Comparison of ENCODE assay signal across 8 cellular contexts in genomic region chr20:59032023-59032712, GRCh38. TPM values are rescaled to one million over a fixed set of nuclear protein-coding genes. Genes with fewer than 3 reads are reported as not detected.
A peak's percentile ranks its signal among the peaks of the same experiment; 100 is the strongest.
DNase-seq lines count a peak whose midpoint lies in the region; ATAC-seq and TF ChIP-seq lines count a peak whose summit lies in the region.

Gene ATP5F1E (minus strand): TSS chr20:59032335. CDS start chr20:59032251, 84 bp downstream.

- TF ChIP-seq CTCF in GM13977 (IDR thresholded peaks at IDR 0.05; ENCODE audit: extremely low read depth, insufficient read depth, missing control alignments) (no peak), heart right ventricle (IDR thresholded peaks at IDR 0.05) (no peak), progenitor cell of endocrine pancreas (IDR thresholded peaks at IDR 0.05; ENCODE audit: unreplicated experiment) (no peak), upper lobe of right lung (IDR thresholded peaks at IDR 0.05) (no peak)

- DNase-seq in GM13977 (ENCODE audit: low spot score) (peak; percentile 97), NCI-H1694 (lab: John Stamatoyannopoulos, UW) (peak; percentile 86), amniotic epithelial cell (ENCODE audit: low read depth) (peak; percentile 88), heart right ventricle (peak; percentile 95 to 97), progenitor cell of endocrine pancreas (ENCODE audit: low spot score, unreplicated experiment) (peak; percentile 93), upper lobe of right lung (peak; percentile 98)

- H3K4me3 Mint-ChIP-seq in progenitor cell of endocrine pancreas (ENCODE audit: low read depth) = peak within 1 kb of the TSS; percentile 93

- no peaks in the 10 kb centered on the region for H3K9me3 Mint-ChIP-seq in progenitor cell of endocrine pancreas (ENCODE audit: low read depth)

- H3K4me1 ChIP-seq in heart right ventricle = peaks cover 17 to 56% (median 47%) of the 10 kb centered on the region in 9 donors
- peaks cover 38% of the 10 kb centered on the region for H3K4me1 ChIP-seq in upper lobe of right lung

- H3K27ac ChIP-seq in heart right ventricle (peak within 1 kb of the TSS; percentile 83 to 96 (median 94)), upper lobe of right lung (peak within 1 kb of the TSS; percentile 91)

- H3K36me3 ChIP-seq in heart right ventricle = peaks cover 0 to 77% (median 42%) of the 10 kb centered on the region in 9 donors
- peaks cover 73% of the 10 kb centered on the region for H3K36me3 ChIP-seq in upper lobe of right lung

- in situ Hi-C loops in GM13977 (cut with MboI; ENCODE audit: low pct_unique_long_range_greater_than_20kb, low sequenced_read_pairs, unreplicated experiment) = no loop called here

- H3K27me3 Mint-ChIP-seq in progenitor cell of endocrine pancreas = no peaks in the 10 kb centered on the region

- no peaks in the 10 kb centered on the region for H3K27me3 ChIP-seq in heart right ventricle
- H3K27me3 ChIP-seq in upper lobe of right lung = no peaks in the 10 kb centered on the region

- H3K4me3 ChIP-seq in heart right ventricle (peak within 1 kb of the TSS; percentile 55 to 96 (median 82)), upper lobe of right lung (peak within 1 kb of the TSS; percentile 91)

- intact Hi-C loops in T-helper 1 cell treated with Interleukin-12 subunit alpha and Interleukin-12 subunit beta and Interleukin-4 antibody, amounts not matched to agents 30 ng/mL and 1 ng/mL, for 36 hours (cut with micrococcal nuclease) = loop anchor here (1.0 to 5.0 kb wide), 13 partner anchors 10 to 795 kb away; partner anchors contain the start of genes CTSZ, NELFCD, PRELID3B and VAPB
- intact Hi-C loops in heart right ventricle (cut with DNase I) = loop anchor here in 8 of 10 donors (2.0 to 10.0 kb wide), 9 partner anchors 45 to 647 kb away; partner anchors contain the start of genes NELFCD (in 2 of the 8), STX16 (in 1 of the 8) and VAPB (in 1 of the 8)
- intact Hi-C loops in upper lobe of right lung (cut with DNase I) = no loop called here

- ATAC-seq in HG02870 (IDR thresholded peaks at IDR 0.05; ENCODE audit: unreplicated experiment) (peak; percentile 89), heart right ventricle (peak; percentile 99 to 100 (median 100)), upper lobe of right lung (peak; percentile 100)

- peaks cover 16% of the 10 kb centered on the region for H3K36me3 Mint-ChIP-seq in progenitor cell of endocrine pancreas (ENCODE audit: insufficient read depth)

- peaks cover 24% of the 10 kb centered on the region for H3K4me1 Mint-ChIP-seq in progenitor cell of endocrine pancreas (ENCODE audit: low read depth)

- H3K9me3 ChIP-seq in heart right ventricle (no peaks in the 10 kb centered on the region), upper lobe of right lung (no peaks in the 10 kb centered on the region)

- WGBS in heart right ventricle, 2 donors = 1% methylated on average over 85 to 86 of the region's 86 CpGs

- H3K27ac Mint-ChIP-seq in progenitor cell of endocrine pancreas = peak within 1 kb of the TSS; percentile 95

RNA-seq across cellular contexts. Expression of gene ATP5F1E, which starts in this region (rescaled TPM):
- 77.5 and 87.7 TPM in 2 replicates for total RNA-seq in T-helper 1 cell treated with Interleukin-12 subunit alpha and Interleukin-12 subunit beta and Interleukin-4 antibody, amounts not matched to agents 30 ng/mL and 1 ng/mL, for 36 hours
- total RNA-seq in heart right ventricle (100 to 1,000 TPM; 105 to 155 (median 121) TPM), progenitor cell of endocrine pancreas (55.9 and 69.7 TPM in 2 replicates), upper lobe of right lung (59.7 TPM)
- 10 to 100 TPM; 84.7 to 96.7 TPM for polyA plus RNA-seq in heart right ventricle

Comparison
In these comparisons a context has a peak if more than half of its experiments do, and no peak if none do; other contexts are left out.
1. Peak in every context shown above with its lines: DNase-seq, ATAC-seq, H3K4me3 ChIP-seq and H3K27ac ChIP-seq.